17 cellular contexts compared by ENCODE assay signal in genomic region chr10:24820616-24821015, GRCh38.
DNase-seq lines count a peak whose midpoint lies in the region; ATAC-seq and TF ChIP-seq lines count a peak whose summit lies in the region.
"Had no signal": no experiment of that assay in that cellular context is flagged by ENCODE, and none has a peak within 500 bp of the region (broad histone marks: within the 10 kb centered on the region; RNA-seq: fewer than 3 reads in every experiment).

No MANE protein-coding gene starts in this region.

- TF ChIP-seq CTCF in MCF 10A (IDR thresholded peaks at IDR 0.05; ENCODE audit: unreplicated experiment) (no peak), breast epithelium (IDR thresholded peaks at IDR 0.05) (no peak), foreskin keratinocyte (conservative IDR thresholded peaks at IDR 0.05) (peak; percentile 15), CD14-positive monocyte (IDR thresholded peaks at IDR 0.05) (no peak)

- POLR2A ChIA-PET in MCF 10A (lab: Yijun Ruan, JAX) = interaction anchor here (0.6 to 2.0 kb wide), 17 partner anchors 9 to 196 kb away, joined by 3 to 28 read pairs (median 3); partner anchors contain the start of genes ARHGAP21, ENKUR and THNSL1

- H3K4me3 ChIP-seq in breast epithelium = no peak overlapping the region
- H3K4me3 ChIP-seq: left lung, tibial artery had no signal

- H3K27me3 ChIP-seq in breast epithelium (no peaks in the 10 kb centered on the region), foreskin keratinocyte (no peaks in the 10 kb centered on the region)
- H3K27me3 ChIP-seq: left lung, tibial artery had no signal

- CTCF ChIA-PET in MCF 10A (lab: Yijun Ruan, JAX) = interaction anchor here (0.6 to 2.1 kb wide), 13 partner anchors 14 to 406 kb away, joined by 3 to 7 read pairs (median 4); no protein-coding TSS in a partner anchor

- no peak for TF ChIP-seq POLR2A in breast epithelium (IDR thresholded peaks at IDR 0.05)

- peaks cover 6% of the 10 kb centered on the region for H3K36me3 Mint-ChIP-seq in MCF 10A (ENCODE audit: insufficient read depth, unreplicated experiment)
- no peaks in the 10 kb centered on the region for H3K36me3 Mint-ChIP-seq in CD14-positive monocyte

- ATAC-seq in SK-N-SH treated with all-trans-retinoic acid at 6 μM for 48 hours = peak; percentile 31; the same call in 2 of the 3 replicates
- peak; percentile 90 for ATAC-seq in foreskin keratinocyte
- ATAC-seq in HG02588 (IDR thresholded peaks at IDR 0.05; ENCODE audit: unreplicated experiment) = no peak
- ATAC-seq: left lung had no signal

- no peaks in the 10 kb centered on the region for H3K9me3 ChIP-seq in breast epithelium
- H3K9me3 ChIP-seq: left lung, tibial artery had no signal

- H3K27ac ChIP-seq in breast epithelium (no peak overlapping the region), foreskin keratinocyte (peak overlapping the region; percentile 58)
- H3K27ac ChIP-seq: left lung, tibial artery had no signal

- intact Hi-C loops in MCF 10A (cut with micrococcal nuclease) = loop anchor here (5.0 kb wide), 1 partner anchor 98 kb away; the partner anchor contains the start of gene ARHGAP21
- intact Hi-C loops in breast epithelium (cut with DNase I; ENCODE audit: low total_unique reads) = no loop called here
- intact Hi-C loops in CD14-positive monocyte (cut with micrococcal nuclease) = no loop called here

- BruUV-seq in MCF 10A (replicated peaks; lab: Mats Ljungman, UMichigan) = no TSS peak

- no peaks in the 10 kb centered on the region for H3K36me3 ChIP-seq in breast epithelium
- H3K36me3 ChIP-seq: left lung, tibial artery had no signal

- H3K27me3 Mint-ChIP-seq in MCF 10A (ENCODE audit: insufficient read depth, unreplicated experiment) (no peaks in the 10 kb centered on the region), CD14-positive monocyte (ENCODE audit: low read depth in 3 of 3) (peaks cover 2 to 7% (median 6%) of the 10 kb centered on the region in 3 donors)

- DNase-seq in MCF 10A (ENCODE audit: unreplicated experiment) (peak; percentile 91), breast epithelium (ENCODE audit: low spot score in 2 of 2) (no peak), foreskin keratinocyte (peak; percentile 92 to 95), CD14-positive monocyte (ENCODE audit: low spot score) (no peak), DMS53 treated with DMSO at 0.1 percent for 48 hours (lab: John Stamatoyannopoulos, UW; ENCODE audit: unreplicated experiment) (no peak), hepatic stellate cell (ENCODE audit: low spot score) (no peak)
- DNase-seq: activated CD4-positive, CD25-positive, alpha-beta regulatory T cell; activated naive CD4-positive, alpha-beta T cell treated with Interleukin-2 at 50 U/mL for 16 hours; left lung; NCI-H748 treated with DMSO at 0.1 percent for 48 hours; RPMI8226; stimulated activated CD4-positive, alpha-beta T cell treated with anti-CD3 and anti-CD28 coated beads, Interleukin-4, amount 100 ng/mL, for 1 hour; stimulated activated CD8-positive, alpha-beta memory T cell treated with anti-CD3 and anti-CD28 coated beads, Interleukin-4, amount 100 ng/mL, for 48 hours; tibial artery had no signal

- no peaks in the 10 kb centered on the region for H3K4me1 ChIP-seq in breast epithelium
- peaks cover 51% of the 10 kb centered on the region for H3K4me1 ChIP-seq in foreskin keratinocyte
- H3K4me1 ChIP-seq: left lung, tibial artery had no signal

- peak overlapping the region; percentile 78 for H3K27ac Mint-ChIP-seq in MCF 10A (ENCODE audit: low read depth, unreplicated experiment)
- no peak overlapping the region for H3K27ac Mint-ChIP-seq in CD14-positive monocyte
- H3K27ac Mint-ChIP-seq: T-helper 1 cell treated with Interleukin-12 subunit alpha and Interleukin-12 subunit beta and Interleukin-4 antibody, amounts not matched to agents 30 μg/mL and 1 μg/mL, for 36 hours had no signal

- H3K4me1 Mint-ChIP-seq in MCF 10A (ENCODE audit: insufficient read depth, unreplicated experiment) = peaks cover 39% of the 10 kb centered on the region
- no peaks in the 10 kb centered on the region for H3K4me1 Mint-ChIP-seq in CD14-positive monocyte

- no peaks in the 10 kb centered on the region for H3K9me3 Mint-ChIP-seq in MCF 10A (ENCODE audit: unreplicated experiment)
- H3K9me3 Mint-ChIP-seq in CD14-positive monocyte = peaks cover 0 to 2% (median 0%) of the 10 kb centered on the region in 7 donors
- H3K9me3 Mint-ChIP-seq: T-helper 1 cell treated with Interleukin-12 subunit alpha and Interleukin-12 subunit beta and Interleukin-4 antibody, amounts not matched to agents 30 μg/mL and 1 μg/mL, for 36 hours had no signal

- no peak overlapping the region for H3K4me3 Mint-ChIP-seq in MCF 10A (ENCODE audit: unreplicated experiment)
- no peak overlapping the region for H3K4me3 Mint-ChIP-seq in CD14-positive monocyte
- H3K4me3 Mint-ChIP-seq: T-helper 1 cell treated with Interleukin-12 subunit alpha and Interleukin-12 subunit beta and Interleukin-4 antibody, amounts not matched to agents 30 μg/mL and 1 μg/mL, for 36 hours had no signal

TF ChIP-seq in SK-N-SH treated with all-trans-retinoic acid at 6 μM for 48 hours, 23 proteins besides CTCF, POLR2A, EP300 and RAD21:
- TF ChIP-seq ZNF565 (CRISPR knock-in tag; conservative IDR thresholded peaks at IDR 0.05; ENCODE audit: low read depth) (no peak), ESRRG (CRISPR knock-in tag; IDR thresholded peaks at IDR 0.05) (no peak), CSDC2 (CRISPR knock-in tag; IDR thresholded peaks at IDR 0.05) (no peak)
- TF ChIP-seq, protein P1, sequence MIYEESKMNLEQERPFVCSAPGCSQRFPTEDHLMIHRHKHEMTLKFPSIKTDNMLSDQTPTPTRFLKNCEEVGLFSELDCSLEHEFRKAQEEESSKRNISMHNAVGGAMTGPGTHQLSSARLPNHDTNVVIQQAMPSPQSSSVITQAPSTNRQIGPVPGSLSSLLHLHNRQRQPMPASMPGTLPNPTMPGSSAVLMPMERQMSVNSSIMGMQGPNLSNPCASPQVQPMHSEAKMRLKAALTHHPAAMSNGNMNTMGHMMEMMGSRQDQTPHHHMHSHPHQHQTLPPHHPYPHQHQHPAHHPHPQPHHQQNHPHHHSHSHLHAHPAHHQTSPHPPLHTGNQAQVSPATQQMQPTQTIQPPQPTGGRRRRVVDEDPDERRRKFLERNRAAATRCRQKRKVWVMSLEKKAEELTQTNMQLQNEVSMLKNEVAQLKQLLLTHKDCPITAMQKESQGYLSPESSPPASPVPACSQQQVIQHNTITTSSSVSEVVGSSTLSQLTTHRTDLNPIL (CRISPR knock-in tag; IDR thresholded peaks at IDR 0.05; ENCODE audit: low read depth) = no peak

Comparison
In these comparisons a context has a peak if more than half of its experiments do, and no peak if none do; other contexts are left out.
1. DNase-seq: peak in MCF 10A (single experiment) and foreskin keratinocyte (2 of 2); none in breast epithelium (0 of 2), CD14-positive monocyte (single experiment), DMS53 treated with DMSO at 0.1 percent for 48 hours (single experiment) and hepatic stellate cell (single experiment).